In the genomic region with DNA sequence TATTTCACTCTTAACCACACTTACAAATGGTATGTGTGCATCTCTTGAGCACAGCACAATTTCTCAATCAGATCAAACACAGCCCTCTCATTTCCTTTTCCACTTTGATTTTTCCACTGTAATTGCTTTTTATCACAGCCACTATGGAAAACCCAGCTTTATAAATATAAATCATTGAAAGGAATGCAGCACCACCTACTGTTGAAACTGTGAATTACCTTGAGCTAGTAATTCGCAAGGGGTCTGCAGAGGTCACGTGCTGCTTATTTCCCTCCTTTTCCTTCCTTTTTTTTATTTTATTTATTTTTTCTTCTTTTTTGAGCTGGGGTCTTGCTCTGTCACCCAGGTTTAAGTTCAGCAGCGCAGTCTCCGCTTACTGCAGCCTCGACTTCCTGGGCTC, we compare ENCODE assay signal across 8 cellular contexts.
DNase-seq lines count a peak whose midpoint lies in the region; ATAC-seq and TF ChIP-seq lines count a peak whose summit lies in the region.

No MANE protein-coding gene starts in this region.

- BruUV-seq in Panc1 (replicated peaks; lab: Mats Ljungman, UMichigan) = no TSS peak

- peak; percentile 56 for TF ChIP-seq CTCF in GM12873 (IDR thresholded peaks at IDR 0.05; ENCODE audit: insufficient read depth, low read depth, low read length, missing control alignments)
- peak; percentile 72 for TF ChIP-seq CTCF in Panc1 (IDR thresholded peaks at IDR 0.05)
- no peak for TF ChIP-seq CTCF in natural killer cell (IDR thresholded peaks at IDR 0.05)

- H3K27ac Mint-ChIP-seq in natural killer cell = no peak overlapping the region

- ATAC-seq in Panc1 (no peak), natural killer cell (no peak), HG02610 (IDR thresholded peaks at IDR 0.05; ENCODE audit: unreplicated experiment) (no peak)

- H3K36me3 ChIP-seq in Panc1 (ENCODE audit: control insufficient read depth, insufficient read depth, low read length) = no peaks in the 10 kb centered on the region

- in situ Hi-C loops in Panc1 (cut with HindIII; ENCODE audit: low pct_unique_long_range_greater_than_20kb, low sequenced_read_pairs) = no loop called here

- peak; percentile 8 for DNase-seq in A172 (ENCODE audit: low spot score)
- no peak for DNase-seq in Panc1 (ENCODE audit: low read depth, low spot score)
- peak; percentile 6 for DNase-seq in foreskin melanocyte
- DNase-seq in natural killer cell = no peak
- no peak for DNase-seq in ecto neural progenitor cell (ENCODE audit: low spot score)
- DNase-seq in T-helper 1 cell = no peak

- POLR2A ChIA-PET in Panc1 (lab: Charles Lee) = no interaction called here

- H3K4me3 Mint-ChIP-seq in natural killer cell = no peak overlapping the region

- no peaks in the 10 kb centered on the region; the same call in 1 of the 2 replicates for H3K4me1 ChIP-seq in Panc1 (ENCODE audit: control insufficient read depth, insufficient read depth, low read length)

- H3K36me3 Mint-ChIP-seq in natural killer cell = no peaks in the 10 kb centered on the region

- intact Hi-C loops in Panc1 (cut with micrococcal nuclease; ENCODE audit: unreplicated experiment) = no loop called here
- intact Hi-C loops in natural killer cell (cut with micrococcal nuclease) = no loop called here

- no peaks in the 10 kb centered on the region; the same call in 1 of the 2 replicates for H3K27me3 ChIP-seq in Panc1 (ENCODE audit: control insufficient read depth, insufficient read depth, low read length)

- no peak overlapping the region for H3K4me3 ChIP-seq in Panc1 (ENCODE audit: low read depth in 2 of 2, low read length in 2 of 2)

- no peak overlapping the region for H3K27ac ChIP-seq in Panc1 (ENCODE audit: low read length)

- no peaks in the 10 kb centered on the region for H3K9me3 Mint-ChIP-seq in natural killer cell

- H3K27me3 Mint-ChIP-seq in natural killer cell (ENCODE audit: low read depth in 2 of 2) = peaks cover 0 to 3% of the 10 kb centered on the region in 2 donors

- H3K9me3 ChIP-seq in Panc1 (ENCODE audit: control insufficient read depth, insufficient read depth, low read depth, low read length) = no peaks in the 10 kb centered on the region

- H3K4me1 Mint-ChIP-seq in natural killer cell = no peaks in the 10 kb centered on the region

- CTCF ChIA-PET in Panc1 (lab: Charles Lee) = interaction anchor here (0.6 to 1.1 kb wide), 3 partner anchors 33 to 1167 kb away, joined by 4 to 7 read pairs (median 4); no protein-coding TSS in a partner anchor

Comparison
In these comparisons a context has a peak if more than half of its experiments do, and no peak if none do; other contexts are left out.
1. DNase-seq: peak in A172 (single experiment) and foreskin melanocyte (single experiment); none in Panc1 (single experiment), natural killer cell (single experiment), ecto neural progenitor cell (single experiment) and T-helper 1 cell (0 of 5).